14 cellular contexts compared by ENCODE assay signal in genomic region chr22:20324139-20324516, GRCh38. TPM values are rescaled to one million over a fixed set of nuclear protein-coding genes. Genes with fewer than 3 reads are reported as not detected.
DNase-seq lines count a peak whose midpoint lies in the region; ATAC-seq and TF ChIP-seq lines count a peak whose summit lies in the region.
"Had no signal": no experiment of that assay in that cellular context is flagged by ENCODE, and none has a peak within 500 bp of the region (broad histone marks: within the 10 kb centered on the region; RNA-seq: fewer than 3 reads in every experiment).

No MANE protein-coding gene starts in this region.

- no peaks in the 10 kb centered on the region for H3F3A ChIP-seq in smooth muscle cell (ENCODE audit: low read depth)

- 72% methylated on average over 5 of the region's 5 CpGs for WGBS in smooth muscle cell (ENCODE audit: low lambda C conversion rate)

- no peaks in the 10 kb centered on the region for H3K27me3 ChIP-seq in CD4-positive, alpha-beta T cell (ENCODE audit: control insufficient read depth, insufficient read depth, low read length)
- no peaks in the 10 kb centered on the region for H3K27me3 ChIP-seq in smooth muscle cell (ENCODE audit: low read depth)
- H3K27me3 ChIP-seq: BLaER1 treated with 17β-estradiol and CSF1 and Interleukin-3, amounts not matched to agents 10 nM and 100 nM; SJSA1 had no signal

- peak in 6 of 10 experiments; percentile 26 to 42 (median 31) for DNase-seq in CD4-positive, alpha-beta T cell
- peak; percentile 57 for DNase-seq in activated naive CD4-positive, alpha-beta T cell treated with anti-CD3 and anti-CD28 coated beads, Interleukin-2, amount 50 U/mL, for 16 hours
- DNase-seq in smooth muscle cell (lab: John Stamatoyannopoulos, UW; ENCODE audit: unreplicated experiment), result no peak
- DNase-seq in NCI-H1048 (lab: John Stamatoyannopoulos, UW), result no peak
- no peak for DNase-seq in NCI-H774 (lab: John Stamatoyannopoulos, UW)
- no peak for DNase-seq in SW 1271 (lab: John Stamatoyannopoulos, UW)
- DNase-seq: effector CD8-positive, alpha-beta T cell; NCI-H1694 treated with DMSO at 0.1 percent for 48 hours had no signal

- H3K9me3 Mint-ChIP-seq in CD4-positive, alpha-beta T cell, result no peaks in the 10 kb centered on the region
- H3K9me3 Mint-ChIP-seq in T-helper 1 cell treated with Interleukin-12 subunit alpha and Interleukin-12 subunit beta and Interleukin-4 antibody, amounts not matched to agents 30 μg/mL and 1 μg/mL, for 36 hours, result no peaks in the 10 kb centered on the region
- H3K9me3 Mint-ChIP-seq: stimulated activated memory B cell treated with anti-CD40 and anti-IgM and Interleukin-4, amounts not matched to agents 10 μg/mL and 1 μg/mL and 100 μg/mL, for 72 hours had no signal

- H3K36me3 Mint-ChIP-seq in CD4-positive, alpha-beta T cell (ENCODE audit: low read depth), result peaks cover 4% of the 10 kb centered on the region
- H3K36me3 Mint-ChIP-seq in T-helper 1 cell treated with Interleukin-12 subunit alpha and Interleukin-12 subunit beta and Interleukin-4 antibody, amounts not matched to agents 30 μg/mL and 1 μg/mL, for 36 hours (ENCODE audit: low read depth), result peaks cover 1% of the 10 kb centered on the region
- H3K36me3 Mint-ChIP-seq: stimulated activated memory B cell treated with anti-CD40 and anti-IgM and Interleukin-4, amounts not matched to agents 10 μg/mL and 1 μg/mL and 100 μg/mL, for 72 hours had no signal

- H3K4me1 ChIP-seq in smooth muscle cell (ENCODE audit: low read depth), result peaks cover 6% of the 10 kb centered on the region

- ATAC-seq in CD4-positive, alpha-beta T cell (ENCODE audit: poor library complexity), result peak; percentile 32
- ATAC-seq in HG02759 (IDR thresholded peaks at IDR 0.05; ENCODE audit: unreplicated experiment), result no peak
- ATAC-seq: left lobe of liver; stimulated activated memory B cell treated with anti-CD40 and anti-IgM and Interleukin-4, amounts not matched to agents 10 μg/mL and 1 μg/mL and 100 μg/mL, for 72 hours had no signal

- intact Hi-C loops in CD4-positive, alpha-beta T cell (cut with DNase I, micrococcal nuclease), result loop anchor here in 1 of 2 experiments (5.0 kb wide), 1 partner anchor 68 kb away; the partner anchor contains the start of gene ZNF74

- peaks cover 9% of the 10 kb centered on the region for H3K79me2 ChIP-seq in smooth muscle cell (ENCODE audit: low read depth)

- H3K4me2 ChIP-seq in smooth muscle cell, result no peak overlapping the region

- peaks cover 56% of the 10 kb centered on the region for H3K4me1 Mint-ChIP-seq in CD4-positive, alpha-beta T cell (ENCODE audit: low read depth)
- H3K4me1 Mint-ChIP-seq in T-helper 1 cell treated with Interleukin-12 subunit alpha and Interleukin-12 subunit beta and Interleukin-4 antibody, amounts not matched to agents 30 μg/mL and 1 μg/mL, for 36 hours (ENCODE audit: low read depth), result peaks cover 39% of the 10 kb centered on the region

- peak overlapping the region; percentile 80 for H3K27ac Mint-ChIP-seq in CD4-positive, alpha-beta T cell
- peak overlapping the region; percentile 87 for H3K27ac Mint-ChIP-seq in T-helper 1 cell treated with Interleukin-12 subunit alpha and Interleukin-12 subunit beta and Interleukin-4 antibody, amounts not matched to agents 30 μg/mL and 1 μg/mL, for 36 hours
- H3K27ac Mint-ChIP-seq: stimulated activated memory B cell treated with anti-CD40 and anti-IgM and Interleukin-4, amounts not matched to agents 10 μg/mL and 1 μg/mL and 100 μg/mL, for 72 hours had no signal

- no peak for TF ChIP-seq CTCF in CD4-positive, alpha-beta T cell (IDR thresholded peaks at IDR 0.05)
- no peak for TF ChIP-seq CTCF in smooth muscle cell (IDR thresholded peaks at IDR 0.05; ENCODE audit: borderline replicate concordance, insufficient read depth, poor library complexity, severe bottlenecking)

- H3K4me3 ChIP-seq in smooth muscle cell, result no peak overlapping the region
- H3K4me3 ChIP-seq: BLaER1 treated with 17β-estradiol and CSF1 and Interleukin-3, amounts not matched to agents 10 nM and 100 nM; SJSA1 had no signal

- H3K9me3 ChIP-seq in CD4-positive, alpha-beta T cell (ENCODE audit: control insufficient read depth, low read length), result no peaks in the 10 kb centered on the region
- no peaks in the 10 kb centered on the region for H3K9me3 ChIP-seq in smooth muscle cell (replicated peaks; ENCODE audit: low read depth)
- H3K9me3 ChIP-seq: SJSA1 had no signal

- CTCF ChIA-PET in CD4-positive, alpha-beta T cell (lab: Charles Lee), result no interaction called here

- H2AFZ ChIP-seq in smooth muscle cell (ENCODE audit: low read depth), result no peak overlapping the region

- H3K27me3 Mint-ChIP-seq in CD4-positive, alpha-beta T cell, result no peaks in the 10 kb centered on the region
- H3K27me3 Mint-ChIP-seq in T-helper 1 cell treated with Interleukin-12 subunit alpha and Interleukin-12 subunit beta and Interleukin-4 antibody, amounts not matched to agents 30 μg/mL and 1 μg/mL, for 36 hours (ENCODE audit: low read depth), result no peaks in the 10 kb centered on the region
- H3K27me3 Mint-ChIP-seq: stimulated activated memory B cell treated with anti-CD40 and anti-IgM and Interleukin-4, amounts not matched to agents 10 μg/mL and 1 μg/mL and 100 μg/mL, for 72 hours had no signal

- peak overlapping the region; percentile 88 for H3K4me3 Mint-ChIP-seq in CD4-positive, alpha-beta T cell
- peak overlapping the region; percentile 30 for H3K4me3 Mint-ChIP-seq in T-helper 1 cell treated with Interleukin-12 subunit alpha and Interleukin-12 subunit beta and Interleukin-4 antibody, amounts not matched to agents 30 μg/mL and 1 μg/mL, for 36 hours
- H3K4me3 Mint-ChIP-seq: stimulated activated memory B cell treated with anti-CD40 and anti-IgM and Interleukin-4, amounts not matched to agents 10 μg/mL and 1 μg/mL and 100 μg/mL, for 72 hours had no signal

- POLR2A ChIA-PET in CD4-positive, alpha-beta T cell (lab: Charles Lee), result no interaction called here

- H3K36me3 ChIP-seq in smooth muscle cell (ENCODE audit: low read depth), result no peaks in the 10 kb centered on the region
- H3K36me3 ChIP-seq: BLaER1 treated with 17β-estradiol and CSF1 and Interleukin-3, amounts not matched to agents 10 nM and 100 nM; SJSA1 had no signal

- no peak overlapping the region for H3K9ac ChIP-seq in smooth muscle cell (ENCODE audit: low read depth)
- H3K9ac ChIP-seq: BLaER1 treated with 17β-estradiol and CSF1 and Interleukin-3, amounts not matched to agents 10 nM and 100 nM had no signal

- no peak overlapping the region for H3K27ac ChIP-seq in CD4-positive, alpha-beta T cell (ENCODE audit: low read depth, low read length)
- H3K27ac ChIP-seq in smooth muscle cell (ENCODE audit: low read depth), result peak overlapping the region; percentile 63
- H3K27ac ChIP-seq: SJSA1 had no signal

- H4K20me1 ChIP-seq in smooth muscle cell (ENCODE audit: low read depth), result no peaks in the 10 kb centered on the region

RNA-seq across cellular contexts. Expression of gene DGCR6L, which starts 4.3 kb away (rescaled TPM):
- 10 to 100 TPM; 29.1 to 31.2 TPM for total RNA-seq in CD4-positive, alpha-beta T cell
- total RNA-seq in smooth muscle cell, result 22.2 and 30.3 TPM in 2 replicates
- polyA plus RNA-seq in smooth muscle cell, result 74.8 and 77.6 TPM in 2 replicates

RNA-seq across cellular contexts. Expression of gene RTN4R, which starts 56.0 kb away (rescaled TPM):
- under 1 TPM; 0.36 to 0.50 TPM for total RNA-seq in CD4-positive, alpha-beta T cell
- total RNA-seq in smooth muscle cell, result 1.8 and 3.9 TPM in 2 replicates
- polyA plus RNA-seq in smooth muscle cell, result 4.7 and 8.4 TPM in 2 replicates

Comparison
In these comparisons a context has a peak if more than half of its experiments do, and no peak if none do; other contexts are left out.
1. DNase-seq: peak in CD4-positive, alpha-beta T cell (6 of 10) and activated naive CD4-positive, alpha-beta T cell treated with anti-CD3 and anti-CD28 coated beads, Interleukin-2, amount 50 U/mL, for 16 hours (single experiment); none in smooth muscle cell (single experiment), NCI-H1048 (single experiment), NCI-H774 (single experiment) and SW 1271 (0 of 2).